Comparison of ENCODE assay signal across 9 cellular contexts in genomic region chr2:78979380-78980238, GRCh38. TPM values are rescaled to one million over a fixed set of nuclear protein-coding genes. Genes with fewer than 3 reads are reported as not detected.
DNase-seq lines count a peak whose midpoint lies in the region; ATAC-seq and TF ChIP-seq lines count a peak whose summit lies in the region.
"Had no signal": no experiment of that assay in that cellular context is flagged by ENCODE, and none has a peak within 500 bp of the region (broad histone marks: within the 10 kb centered on the region; RNA-seq: fewer than 3 reads in every experiment).

No MANE protein-coding gene starts in this region.

- H4K8ac ChIP-seq in H9 (replicated peaks; ENCODE audit: insufficient read length, low read depth, low read length), result no peak overlapping the region

- no peak overlapping the region for H3K18ac ChIP-seq in H9 (ENCODE audit: insufficient read length, low read depth, low read length)

- H3K23me2 ChIP-seq in H9 (ENCODE audit: insufficient read length, low read depth, low read length, poor library complexity, severe bottlenecking), result no peaks in the 10 kb centered on the region

- no peak overlapping the region for H2BK5ac ChIP-seq in H9 (ENCODE audit: insufficient read length, low read length)

- H3T11ph ChIP-seq in H9 (ENCODE audit: low read length), result no peak overlapping the region

- TF ChIP-seq CTCF in H9 (conservative IDR thresholded peaks at IDR 0.05), result peak; percentile 97
- TF ChIP-seq CTCF in astrocyte of the cerebellum (IDR thresholded peaks at IDR 0.05; ENCODE audit: low read depth, low read length, missing control alignments), result peak; percentile 82
- TF ChIP-seq CTCF in right lobe of liver (IDR thresholded peaks at IDR 0.05), result peak; percentile 37 to 71 (median 52)

- no peak overlapping the region for H2AFZ ChIP-seq in H9 (ENCODE audit: low read length)

- H4K5ac ChIP-seq in H9 (ENCODE audit: insufficient read length, low read depth, low read length), result peak overlapping the region; percentile 24

- H4K91ac ChIP-seq in H9 (ENCODE audit: insufficient read length, low read depth, low read length), result no peak overlapping the region

- H3K9me3 ChIP-seq in H9 (ENCODE audit: control insufficient read depth, low read depth, low read length) (no peaks in the 10 kb centered on the region), right lobe of liver (no peaks in the 10 kb centered on the region)

- no peak overlapping the region for H3K14ac ChIP-seq in H9 (ENCODE audit: insufficient read depth, low read length)

- H3K4ac ChIP-seq in H9 (ENCODE audit: low read depth, low read length), result no peak overlapping the region

- H2BK12ac ChIP-seq in H9 (ENCODE audit: insufficient read length, low read depth, low read length), result no peak overlapping the region

- no peak overlapping the region for H2AK5ac ChIP-seq in H9 (ENCODE audit: insufficient read length, low read length)

- peak; percentile 12 for DNase-seq in NK-92 treated with Interleukin-12 subunit alpha and Interleukin-12 subunit beta, amount 100 ng/mL, for 24 hours (lab: John Stamatoyannopoulos, UW)
- no peak for DNase-seq in NK-92 (lab: John Stamatoyannopoulos, UW; ENCODE audit: unreplicated experiment)
- peak; percentile 67 for DNase-seq in H9
- DNase-seq in NCI-H2081 (lab: John Stamatoyannopoulos, UW), result peak; percentile 55 to 58
- DNase-seq in astrocyte of the cerebellum (ENCODE audit: low read depth), result peak; percentile 39
- DNase-seq in right lobe of liver, result no peak
- no peak for DNase-seq in 8988T
- DNase-seq: activated naive CD8-positive, alpha-beta T cell treated with anti-CD3 and anti-CD28 coated beads, Interleukin-2, amount 10 ng/mL, durations not matched to agents 7 days and 5 days had no signal

- H3K27ac Mint-ChIP-seq in H9, result peak overlapping the region in 1 of 3 experiments; percentile 72; a peak in 2 of 7 replicates
- H3K27ac Mint-ChIP-seq: activated naive CD8-positive, alpha-beta T cell treated with anti-CD3 and anti-CD28 coated beads, Interleukin-2, amount 10 ng/mL, durations not matched to agents 7 days and 5 days had no signal

- H3K4me3 Mint-ChIP-seq in H9, result no peak overlapping the region; a peak in 1 of 5 replicates
- H3K4me3 Mint-ChIP-seq: activated naive CD8-positive, alpha-beta T cell treated with anti-CD3 and anti-CD28 coated beads, Interleukin-2, amount 10 ng/mL, durations not matched to agents 7 days and 5 days had no signal

- no peaks in the 10 kb centered on the region for H3K36me3 ChIP-seq in right lobe of liver

- in situ Hi-C loops in astrocyte of the cerebellum (cut with HindIII; ENCODE audit: low sequenced_read_pairs), result no loop called here

- H2BK15ac ChIP-seq in H9 (ENCODE audit: low read depth, low read length), result no peak overlapping the region

- H3K27me3 ChIP-seq in H9 (ENCODE audit: insufficient read depth, low read length) (no peaks in the 10 kb centered on the region), right lobe of liver (no peaks in the 10 kb centered on the region)

- no peaks in the 10 kb centered on the region for H3K27me3 Mint-ChIP-seq in H9 (ENCODE audit: low read depth)
- H3K27me3 Mint-ChIP-seq: activated naive CD8-positive, alpha-beta T cell treated with anti-CD3 and anti-CD28 coated beads, Interleukin-2, amount 10 ng/mL, durations not matched to agents 7 days and 5 days had no signal

- H2BK120ac ChIP-seq in H9 (ENCODE audit: low read depth, low read length, poor library complexity, severe bottlenecking), result no peak overlapping the region

- H3K9ac ChIP-seq in H9 (ENCODE audit: extremely low read depth, insufficient read length, low read length), result no peak overlapping the region

- peaks cover 15 to 18% of the 10 kb centered on the region in 2 experiments for H3K4me1 Mint-ChIP-seq in H9
- H3K4me1 Mint-ChIP-seq: activated naive CD8-positive, alpha-beta T cell treated with anti-CD3 and anti-CD28 coated beads, Interleukin-2, amount 10 ng/mL, durations not matched to agents 7 days and 5 days had no signal

- H3K79me1 ChIP-seq in H9 (ENCODE audit: insufficient read depth, low read depth, low read length, poor library complexity, severe bottlenecking), result no peaks in the 10 kb centered on the region

- H4K20me1 ChIP-seq in H9 (ENCODE audit: control insufficient read depth, insufficient read depth, insufficient read length), result no peaks in the 10 kb centered on the region

- no peak overlapping the region for H3K4me3 ChIP-seq in astrocyte of the cerebellum (ENCODE audit: low read depth, low read length)
- no peak overlapping the region for H3K4me3 ChIP-seq in right lobe of liver

- H3K4me2 ChIP-seq in H9 (ENCODE audit: insufficient read depth, insufficient read length, low read length), result peak overlapping the region; percentile 10

- H2BK20ac ChIP-seq in H9 (ENCODE audit: low read depth, low read length, poor library complexity, severe bottlenecking), result no peak overlapping the region

- intact Hi-C loops in right lobe of liver (cut with DNase I), result no loop called here

- ATAC-seq in right lobe of liver (peak; percentile 38 to 63 (median 44)), HG03460 (IDR thresholded peaks at IDR 0.05; ENCODE audit: unreplicated experiment) (no peak)

- H3K56ac ChIP-seq in H9 (ENCODE audit: insufficient read length, low read depth, low read length), result no peak overlapping the region

- no peaks in the 10 kb centered on the region for H3K36me3 Mint-ChIP-seq in H9 (ENCODE audit: insufficient read depth in 1 of 3, low read depth in 3 of 3)
- H3K36me3 Mint-ChIP-seq: activated naive CD8-positive, alpha-beta T cell treated with anti-CD3 and anti-CD28 coated beads, Interleukin-2, amount 10 ng/mL, durations not matched to agents 7 days and 5 days had no signal

- no peaks in the 10 kb centered on the region for H3K79me2 ChIP-seq in H9 (ENCODE audit: insufficient read depth, low read length)

- no peaks in the 10 kb centered on the region for H3K9me3 Mint-ChIP-seq in H9
- H3K9me3 Mint-ChIP-seq: activated naive CD8-positive, alpha-beta T cell treated with anti-CD3 and anti-CD28 coated beads, Interleukin-2, amount 10 ng/mL, durations not matched to agents 7 days and 5 days had no signal

- H3K4me1 ChIP-seq in H9 (ENCODE audit: insufficient read depth, low read length), result peaks cover 4% of the 10 kb centered on the region; the same call in 1 of the 2 replicates
- no peaks in the 10 kb centered on the region for H3K4me1 ChIP-seq in right lobe of liver

- no peak for TF ChIP-seq POLR2A in right lobe of liver (IDR thresholded peaks at IDR 0.05)

- no CpG with 5 or more reads among the region's 9 CpGs for WGBS in H9 (ENCODE audit: extremely low coverage, insufficient read length, low lambda C conversion rate)
- WGBS in right lobe of liver (ENCODE audit: insufficient coverage, low coverage, low lambda C conversion rate, missing lambda C conversion rate), result 28% methylated on average over 9 of the region's 9 CpGs

- no peak overlapping the region for H3K23ac ChIP-seq in H9 (ENCODE audit: insufficient read length, low read depth, low read length)

- H3K27ac ChIP-seq in H9 (ENCODE audit: insufficient read length, low read depth, low read length), result no peak overlapping the region
- no peak overlapping the region for H3K27ac ChIP-seq in right lobe of liver

RNA-seq across cellular contexts. Expression of gene REG3G, which starts 45.9 kb away (rescaled TPM):
- total RNA-seq in H9 (2021) (not detected in 2 replicates), right lobe of liver (not detected)
- total RNA-seq: activated naive CD8-positive, alpha-beta T cell treated with anti-CD3 and anti-CD28 coated beads, Interleukin-2, amount 10 ng/mL, durations not matched to agents 7 days and 5 days had no signal

Comparison
In these comparisons a context has a peak if more than half of its experiments do, and no peak if none do; other contexts are left out.
1. DNase-seq: peak in NK-92 treated with Interleukin-12 subunit alpha and Interleukin-12 subunit beta, amount 100 ng/mL, for 24 hours (single experiment), H9 (single experiment), NCI-H2081 (2 of 2) and astrocyte of the cerebellum (single experiment); none in NK-92 (single experiment), right lobe of liver (0 of 3) and 8988T (single experiment).
2. Peak in every context shown above with its lines, with median percentiles within 50 percentile points of each other: CTCF ChIP-seq.